In the genomic region with DNA sequence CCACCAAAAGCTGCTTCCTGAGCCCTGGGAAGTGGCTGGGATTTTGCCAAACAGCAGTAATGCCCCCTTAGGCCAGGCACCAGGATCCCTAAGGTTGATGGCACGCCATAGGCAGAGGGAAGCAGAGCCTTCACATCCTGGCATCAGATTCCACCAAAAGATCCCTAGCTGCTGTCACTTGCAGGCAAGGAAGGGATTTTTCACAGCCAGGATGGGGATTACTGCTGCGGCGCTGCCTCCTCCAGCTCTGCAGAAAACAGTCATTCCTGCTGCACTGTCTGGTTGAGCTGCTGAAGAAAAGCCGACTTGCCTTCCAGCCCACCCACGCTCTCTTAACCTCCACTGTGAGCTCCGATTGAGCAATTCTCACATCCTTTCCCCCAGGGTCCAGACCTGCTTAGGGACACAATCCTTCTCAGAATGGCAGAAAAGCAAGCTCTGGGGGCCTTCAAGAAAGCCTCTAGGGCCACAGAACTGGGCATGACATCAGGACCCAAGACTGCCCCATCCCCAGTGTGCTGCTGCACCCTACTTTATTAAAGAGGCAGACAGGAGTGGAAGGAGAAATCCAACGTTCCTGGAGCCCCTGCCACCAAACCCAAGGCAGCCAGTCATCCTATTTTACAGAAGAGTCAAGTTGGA, we compare ENCODE assay signal across 19 cellular contexts. TPM values are rescaled to one million over a fixed set of nuclear protein-coding genes. Genes with fewer than 3 reads are reported as not detected.
DNase-seq lines count a peak whose midpoint lies in the region; ATAC-seq and TF ChIP-seq lines count a peak whose summit lies in the region.
"Had no signal": no experiment of that assay in that cellular context is flagged by ENCODE, and none has a peak within 500 bp of the region (broad histone marks: within the 10 kb centered on the region; RNA-seq: fewer than 3 reads in every experiment).

No MANE protein-coding gene starts in this region.

- peaks cover 8% of the 10 kb centered on the region for H3K4me1 Mint-ChIP-seq in endodermal cell
- H3K4me1 Mint-ChIP-seq in activated CD4-positive, alpha-beta T cell treated with anti-CD3 and anti-CD28 coated beads for 36 hours = no peaks in the 10 kb centered on the region
- H3K4me1 Mint-ChIP-seq: memory B cell had no signal

- no peaks in the 10 kb centered on the region for H3K36me3 ChIP-seq in endodermal cell (ENCODE audit: control insufficient read depth, insufficient read depth, low read length)
- no peaks in the 10 kb centered on the region for H3K36me3 ChIP-seq in colonic mucosa
- H3K36me3 ChIP-seq in thyroid gland = no peaks in the 10 kb centered on the region

- H3K27me3 ChIP-seq in endodermal cell (ENCODE audit: control insufficient read depth, insufficient read depth, low read length, poor library complexity, severe bottlenecking) (no peaks in the 10 kb centered on the region), colonic mucosa (no peaks in the 10 kb centered on the region), thyroid gland (no peaks in the 10 kb centered on the region)

- H3K27ac Mint-ChIP-seq in endodermal cell = no peak overlapping the region
- H3K27ac Mint-ChIP-seq in activated CD4-positive, alpha-beta T cell treated with anti-CD3 and anti-CD28 coated beads for 36 hours = no peak overlapping the region
- H3K27ac Mint-ChIP-seq: activated CD4-positive, alpha-beta memory T cell treated with anti-CD3 and anti-CD28 coated beads for 36 hours; activated T-cell treated with anti-CD3 and anti-CD28 coated beads, Interleukin-2, amount 50 U/mL, for 72 hours; memory B cell had no signal

- no peak overlapping the region for H3K4me3 ChIP-seq in NB4 (ENCODE audit: low read depth, low read length)
- no peak overlapping the region for H3K4me3 ChIP-seq in endodermal cell (ENCODE audit: low read length)
- H3K4me3 ChIP-seq in colonic mucosa = no peak overlapping the region
- H3K4me3 ChIP-seq in thyroid gland (replicated peaks in 1 of 3) = no peak overlapping the region
- H3K4me3 ChIP-seq: GM12878 had no signal

- 60 to 71% methylated on average over 4 to 7 of the region's 7 CpGs for WGBS in endodermal cell (ENCODE audit: insufficient coverage in 1 of 2, insufficient read length in 1 of 2), 2 experiments
- 45 to 51% methylated on average over 4 to 7 of the region's 7 CpGs for WGBS in thyroid gland, 2 donors

- H3K27ac ChIP-seq in endodermal cell (ENCODE audit: low read depth, low read length) = no peak overlapping the region
- no peak overlapping the region for H3K27ac ChIP-seq in colonic mucosa
- no peak overlapping the region for H3K27ac ChIP-seq in thyroid gland

- ATAC-seq in GM18861 (IDR thresholded peaks at IDR 0.05; ENCODE audit: unreplicated experiment) = no peak
- no peak for ATAC-seq in activated CD4-positive, alpha-beta T cell treated with anti-CD3 and anti-CD28 coated beads for 36 hours
- ATAC-seq: activated T-cell treated with anti-CD3 and anti-CD28 coated beads, Interleukin-2, amount 50 U/mL, for 72 hours; esophagus mucosa; GM12878 had no signal

- CTCF ChIA-PET in activated CD4-positive, alpha-beta T cell treated with anti-CD3 and anti-CD28 coated beads for 36 hours (lab: Charles Lee) = interaction anchor here (0.5 to 4.2 kb wide), 3 partner anchors 11 to 74 kb away, joined by 4 to 22 read pairs (median 4); no protein-coding TSS in a partner anchor

- H3K27me3 Mint-ChIP-seq in endodermal cell (ENCODE audit: insufficient read depth) = no peaks in the 10 kb centered on the region
- H3K27me3 Mint-ChIP-seq in activated CD4-positive, alpha-beta T cell treated with anti-CD3 and anti-CD28 coated beads for 36 hours = peaks cover 8% of the 10 kb centered on the region

- POLR2A ChIA-PET in activated CD4-positive, alpha-beta T cell treated with anti-CD3 and anti-CD28 coated beads for 36 hours (lab: Charles Lee) = no interaction called here

- H3K36me3 Mint-ChIP-seq in endodermal cell (ENCODE audit: low read depth) = no peaks in the 10 kb centered on the region
- no peaks in the 10 kb centered on the region for H3K36me3 Mint-ChIP-seq in activated CD4-positive, alpha-beta T cell treated with anti-CD3 and anti-CD28 coated beads for 36 hours (ENCODE audit: low read depth)
- H3K36me3 Mint-ChIP-seq: activated CD4-positive, alpha-beta memory T cell treated with anti-CD3 and anti-CD28 coated beads for 36 hours; memory B cell had no signal

- no peaks in the 10 kb centered on the region for H3K4me1 ChIP-seq in endodermal cell (ENCODE audit: control insufficient read depth, insufficient read depth, low read length)
- H3K4me1 ChIP-seq in colonic mucosa = no peaks in the 10 kb centered on the region
- no peaks in the 10 kb centered on the region for H3K4me1 ChIP-seq in thyroid gland

- DNase-seq in COLO829 (ENCODE audit: low spot score) (peak; percentile 66), NB4 (ENCODE audit: low read depth) (peak; percentile 52), endodermal cell (peak; percentile 52), non-pigmented ciliary epithelial cell (ENCODE audit: low read depth) (peak; percentile 2), colonic mucosa (no peak), thyroid gland (no peak)
- no peak for DNase-seq in activated CD4-positive, alpha-beta T cell treated with anti-CD3 and anti-CD28 coated beads for 36 hours
- DNase-seq: activated CD4-positive, alpha-beta memory T cell treated with anti-CD3 and anti-CD28 coated beads for 36 hours; activated T-cell treated with anti-CD3 and anti-CD28 coated beads, Interleukin-2, amount 50 U/mL, for 72 hours; DND-41; Kasumi-1; NCI-H187 treated with DMSO at 0.1 percent for 48 hours; NCI-H526 treated with DMSO at 0.1 percent for 48 hours; stimulated activated CD4-positive, alpha-beta T cell treated with anti-CD3 and anti-CD28 coated beads, Interleukin-12 subunit alpha, Interleukin-12 subunit beta, amount 100 ng/mL, for 4 hours; T1000 had no signal

- TF ChIP-seq CTCF in NB4 (IDR thresholded peaks at IDR 0.05; ENCODE audit: low read depth, low read length) (no peak), endodermal cell (conservative IDR thresholded peaks at IDR 0.05) (no peak), colonic mucosa (IDR thresholded peaks at IDR 0.05) (no peak), thyroid gland (IDR thresholded peaks at IDR 0.05) (no peak)

- H3K9me3 Mint-ChIP-seq in endodermal cell = no peaks in the 10 kb centered on the region
- H3K9me3 Mint-ChIP-seq in activated CD4-positive, alpha-beta T cell treated with anti-CD3 and anti-CD28 coated beads for 36 hours (ENCODE audit: low read depth) = no peaks in the 10 kb centered on the region
- H3K9me3 Mint-ChIP-seq: activated CD4-positive, alpha-beta memory T cell treated with anti-CD3 and anti-CD28 coated beads for 36 hours; activated T-cell treated with anti-CD3 and anti-CD28 coated beads, Interleukin-2, amount 50 U/mL, for 72 hours; memory B cell had no signal

- intact Hi-C loops in colonic mucosa (cut with DNase I) (no loop called here), thyroid gland (cut with DNase I) (no loop called here)
- intact Hi-C loops in activated CD4-positive, alpha-beta T cell treated with anti-CD3 and anti-CD28 coated beads for 36 hours (cut with DNase I, micrococcal nuclease) = no loop called here

- H3K4me3 Mint-ChIP-seq in endodermal cell = no peak overlapping the region
- no peak overlapping the region for H3K4me3 Mint-ChIP-seq in activated CD4-positive, alpha-beta T cell treated with anti-CD3 and anti-CD28 coated beads for 36 hours
- H3K4me3 Mint-ChIP-seq: activated CD4-positive, alpha-beta memory T cell treated with anti-CD3 and anti-CD28 coated beads for 36 hours; activated T-cell treated with anti-CD3 and anti-CD28 coated beads, Interleukin-2, amount 50 U/mL, for 72 hours; memory B cell had no signal

- no peak for TF ChIP-seq POLR2A in NB4 (IDR thresholded peaks at IDR 0.05; ENCODE audit: extremely low read depth, insufficient read length)
- TF ChIP-seq POLR2A in thyroid gland (IDR thresholded peaks at IDR 0.05) = no peak

- H3K9me3 ChIP-seq in endodermal cell (ENCODE audit: control insufficient read depth, low read length) (no peaks in the 10 kb centered on the region), colonic mucosa (no peaks in the 10 kb centered on the region), thyroid gland (no peaks in the 10 kb centered on the region)

- H3K9ac ChIP-seq in endodermal cell (ENCODE audit: extremely low read depth, low read length, poor library complexity, severe bottlenecking) (no peak overlapping the region), colonic mucosa (ENCODE audit: low read depth in 2 of 2, low read length in 2 of 2) (no peak overlapping the region)

RNA-seq across cellular contexts. Expression of gene SYN3, which starts 19.9 kb away (rescaled TPM):
- total RNA-seq in endodermal cell = 1 to 10 TPM; 4.2 to 4.5 TPM
- polyA plus RNA-seq in endodermal cell (2013, experiment 1 of 2) = 2.6 TPM
- polyA plus RNA-seq in endodermal cell (2013, experiment 2 of 2) = 2.3 TPM
- total RNA-seq in colonic mucosa = under 1 TPM in 1 of 2 donors, not detected in 1; 0.72 TPM
- not detected for total RNA-seq in activated CD4-positive, alpha-beta T cell treated with anti-CD3 and anti-CD28 coated beads for 36 hours
- total RNA-seq in thyroid gland = 1 to 10 TPM in 1 of 4 donors, under 1 TPM in 1, not detected in 2; 0.20 to 1.3 TPM
- total RNA-seq: activated CD4-positive, alpha-beta memory T cell treated with anti-CD3 and anti-CD28 coated beads for 36 hours; activated T-cell treated with anti-CD3 and anti-CD28 coated beads, Interleukin-2, amount 50 U/mL, for 72 hours; esophagus mucosa; GM12878 had no signal
- polyA plus RNA-seq: GM12878 had no signal

Comparison
In these comparisons a context has a peak if more than half of its experiments do, and no peak if none do; other contexts are left out.
1. DNase-seq: peak in COLO829 (single experiment), NB4 (single experiment), endodermal cell (single experiment) and non-pigmented ciliary epithelial cell (single experiment); none in colonic mucosa (single experiment), activated CD4-positive, alpha-beta T cell treated with anti-CD3 and anti-CD28 coated beads for 36 hours (single experiment) and thyroid gland (0 of 2).